Comparison of ENCODE assay signal across 2 cellular contexts in the genomic region with DNA sequence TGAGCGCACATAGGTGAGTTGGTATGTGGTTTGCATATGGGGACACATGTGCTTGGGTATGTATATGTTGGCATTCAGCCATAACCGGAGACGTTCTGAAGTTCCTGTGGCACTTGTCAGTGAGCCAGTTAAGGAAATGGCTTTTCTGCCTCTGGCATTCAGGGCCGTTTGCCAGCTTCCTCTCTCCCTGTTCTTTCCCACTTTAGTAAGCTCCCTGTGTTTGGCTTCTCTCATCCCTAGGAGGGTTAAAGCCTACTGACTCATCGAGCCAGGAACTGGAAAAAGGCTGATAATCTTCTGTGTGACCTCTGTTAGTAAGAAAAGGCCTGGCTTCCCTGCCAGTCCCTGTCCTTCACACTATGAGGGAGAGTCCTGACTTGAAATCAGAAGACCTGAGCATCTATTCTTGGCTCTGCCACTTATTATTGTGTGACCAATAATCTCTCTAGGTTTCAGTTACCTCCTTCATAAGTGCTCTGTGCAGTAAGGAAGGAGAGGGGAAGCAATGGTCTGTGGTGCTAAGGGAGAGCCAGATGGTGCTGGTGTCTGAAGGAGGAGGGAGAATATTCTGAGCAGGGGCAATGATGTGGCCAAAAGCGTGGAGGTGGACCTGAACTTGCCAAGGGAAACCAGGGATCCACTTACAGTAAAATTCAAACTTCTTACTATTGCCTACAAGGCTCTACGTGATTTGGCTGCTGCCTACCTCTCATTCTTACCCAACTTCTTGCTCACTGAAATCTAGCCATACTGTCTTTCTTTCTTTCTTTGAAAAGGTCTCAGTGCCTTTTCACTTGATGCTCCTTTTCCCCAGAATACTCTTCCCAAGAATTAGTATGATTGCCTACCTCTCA.
A peak's percentile ranks its signal among the peaks of the same experiment; 100 is the strongest.
TF ChIP-seq lines count a peak whose summit lies in the region.

No MANE protein-coding gene starts in this region.

TF ChIP-seq in PFSK-1, 5 proteins besides CTCF, POLR2A, EP300 and RAD21 (continued from another document):
- TF ChIP-seq SIN3A (IDR thresholded peaks at IDR 0.05; ENCODE audit: borderline replicate concordance, insufficient read depth, low read length): 0 out of 2 replicates have a peak, but pooled peaks have one; percentile 25
- TF ChIP-seq, protein P1, sequence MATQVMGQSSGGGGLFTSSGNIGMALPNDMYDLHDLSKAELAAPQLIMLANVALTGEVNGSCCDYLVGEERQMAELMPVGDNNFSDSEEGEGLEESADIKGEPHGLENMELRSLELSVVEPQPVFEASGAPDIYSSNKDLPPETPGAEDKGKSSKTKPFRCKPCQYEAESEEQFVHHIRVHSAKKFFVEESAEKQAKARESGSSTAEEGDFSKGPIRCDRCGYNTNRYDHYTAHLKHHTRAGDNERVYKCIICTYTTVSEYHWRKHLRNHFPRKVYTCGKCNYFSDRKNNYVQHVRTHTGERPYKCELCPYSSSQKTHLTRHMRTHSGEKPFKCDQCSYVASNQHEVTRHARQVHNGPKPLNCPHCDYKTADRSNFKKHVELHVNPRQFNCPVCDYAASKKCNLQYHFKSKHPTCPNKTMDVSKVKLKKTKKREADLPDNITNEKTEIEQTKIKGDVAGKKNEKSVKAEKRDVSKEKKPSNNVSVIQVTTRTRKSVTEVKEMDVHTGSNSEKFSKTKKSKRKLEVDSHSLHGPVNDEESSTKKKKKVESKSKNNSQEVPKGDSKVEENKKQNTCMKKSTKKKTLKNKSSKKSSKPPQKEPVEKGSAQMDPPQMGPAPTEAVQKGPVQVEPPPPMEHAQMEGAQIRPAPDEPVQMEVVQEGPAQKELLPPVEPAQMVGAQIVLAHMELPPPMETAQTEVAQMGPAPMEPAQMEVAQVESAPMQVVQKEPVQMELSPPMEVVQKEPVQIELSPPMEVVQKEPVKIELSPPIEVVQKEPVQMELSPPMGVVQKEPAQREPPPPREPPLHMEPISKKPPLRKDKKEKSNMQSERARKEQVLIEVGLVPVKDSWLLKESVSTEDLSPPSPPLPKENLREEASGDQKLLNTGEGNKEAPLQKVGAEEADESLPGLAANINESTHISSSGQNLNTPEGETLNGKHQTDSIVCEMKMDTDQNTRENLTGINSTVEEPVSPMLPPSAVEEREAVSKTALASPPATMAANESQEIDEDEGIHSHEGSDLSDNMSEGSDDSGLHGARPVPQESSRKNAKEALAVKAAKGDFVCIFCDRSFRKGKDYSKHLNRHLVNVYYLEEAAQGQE (IDR thresholded peaks at IDR 0.05; ENCODE audit: insufficient read depth in 1 of 2, low read depth in 2 of 2, low read length in 2 of 2): no peak

TF ChIP-seq in endothelial cell of umbilical vein, 7 proteins besides CTCF, POLR2A, EP300 and RAD21 (continued from another document):
- TF ChIP-seq, protein P2, sequence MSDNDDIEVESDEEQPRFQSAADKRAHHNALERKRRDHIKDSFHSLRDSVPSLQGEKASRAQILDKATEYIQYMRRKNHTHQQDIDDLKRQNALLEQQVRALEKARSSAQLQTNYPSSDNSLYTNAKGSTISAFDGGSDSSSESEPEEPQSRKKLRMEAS (IDR thresholded peaks at IDR 0.05; ENCODE audit: insufficient read depth, insufficient read length): no peak
- peak; percentile 93 for TF ChIP-seq GATA2 (IDR thresholded peaks at IDR 0.05; ENCODE audit: insufficient read depth, insufficient read length, low read depth, low read length)
- peak; percentile 92 for TF ChIP-seq POLR2AphosphoS5 (IDR thresholded peaks at IDR 0.05; ENCODE audit: insufficient read depth, low read depth, low read length)
- TF ChIP-seq JUN (IDR thresholded peaks at IDR 0.05; ENCODE audit: borderline replicate concordance, insufficient read depth, insufficient read length, low read depth): peak; percentile 77
